1 cellular context compared by ENCODE assay signal in genomic region chr20:63657937-63658748, GRCh38.
TF ChIP-seq lines count a peak whose summit lies in the region.

A gene with protein sequence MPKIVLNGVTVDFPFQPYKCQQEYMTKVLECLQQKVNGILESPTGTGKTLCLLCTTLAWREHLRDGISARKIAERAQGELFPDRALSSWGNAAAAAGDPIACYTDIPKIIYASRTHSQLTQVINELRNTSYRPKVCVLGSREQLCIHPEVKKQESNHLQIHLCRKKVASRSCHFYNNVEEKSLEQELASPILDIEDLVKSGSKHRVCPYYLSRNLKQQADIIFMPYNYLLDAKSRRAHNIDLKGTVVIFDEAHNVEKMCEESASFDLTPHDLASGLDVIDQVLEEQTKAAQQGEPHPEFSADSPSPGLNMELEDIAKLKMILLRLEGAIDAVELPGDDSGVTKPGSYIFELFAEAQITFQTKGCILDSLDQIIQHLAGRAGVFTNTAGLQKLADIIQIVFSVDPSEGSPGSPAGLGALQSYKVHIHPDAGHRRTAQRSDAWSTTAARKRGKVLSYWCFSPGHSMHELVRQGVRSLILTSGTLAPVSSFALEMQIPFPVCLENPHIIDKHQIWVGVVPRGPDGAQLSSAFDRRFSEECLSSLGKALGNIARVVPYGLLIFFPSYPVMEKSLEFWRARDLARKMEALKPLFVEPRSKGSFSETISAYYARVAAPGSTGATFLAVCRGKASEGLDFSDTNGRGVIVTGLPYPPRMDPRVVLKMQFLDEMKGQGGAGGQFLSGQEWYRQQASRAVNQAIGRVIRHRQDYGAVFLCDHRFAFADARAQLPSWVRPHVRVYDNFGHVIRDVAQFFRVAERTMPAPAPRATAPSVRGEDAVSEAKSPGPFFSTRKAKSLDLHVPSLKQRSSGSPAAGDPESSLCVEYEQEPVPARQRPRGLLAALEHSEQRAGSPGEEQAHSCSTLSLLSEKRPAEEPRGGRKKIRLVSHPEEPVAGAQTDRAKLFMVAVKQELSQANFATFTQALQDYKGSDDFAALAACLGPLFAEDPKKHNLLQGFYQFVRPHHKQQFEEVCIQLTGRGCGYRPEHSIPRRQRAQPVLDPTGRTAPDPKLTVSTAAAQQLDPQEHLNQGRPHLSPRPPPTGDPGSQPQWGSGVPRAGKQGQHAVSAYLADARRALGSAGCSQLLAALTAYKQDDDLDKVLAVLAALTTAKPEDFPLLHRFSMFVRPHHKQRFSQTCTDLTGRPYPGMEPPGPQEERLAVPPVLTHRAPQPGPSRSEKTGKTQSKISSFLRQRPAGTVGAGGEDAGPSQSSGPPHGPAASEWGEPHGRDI (N-terminal part only) (plus strand): TSS chr20:63658312. CDS start chr20:63659403, 1,091 bp downstream.

TF ChIP-seq in K562, 482 proteins besides CTCF, POLR2A, EP300 and RAD21 (continued from another document and continues in another):
- TF ChIP-seq NFYB (IDR thresholded peaks at IDR 0.05; ENCODE audit: extremely low read depth, insufficient read length) (no peak), ERF (CRISPR knock-in tag; IDR thresholded peaks at IDR 0.05) (no peak), ZKSCAN8 (CRISPR knock-in tag; IDR thresholded peaks at IDR 0.05) (no peak), CEBPG (CRISPR knock-in tag; IDR thresholded peaks at IDR 0.05) (no peak), CEBPG (tag; conservative IDR thresholded peaks at IDR 0.05 in 1 of 2, IDR thresholded peaks at IDR 0.05 in 1 of 2) (no peak), ZNF133 (CRISPR knock-in tag; IDR thresholded peaks at IDR 0.05) (no peak), ZBTB40 (IDR thresholded peaks at IDR 0.05) (peak; percentile 100), ZBTB40 (CRISPR knock-in tag; IDR thresholded peaks at IDR 0.05) (no peak), ZFP30 (CRISPR knock-in tag; IDR thresholded peaks at IDR 0.05; ENCODE audit: borderline replicate concordance) (no peak), HDAC6 (IDR thresholded peaks at IDR 0.05; ENCODE audit: low read depth, low read length) (no peak), SAP30 (IDR thresholded peaks at IDR 0.05; ENCODE audit: borderline replicate concordance, insufficient read depth, low read depth, low read length, poor library complexity, severe bottlenecking) (peak; percentile 92), CREM (IDR thresholded peaks at IDR 0.05; ENCODE audit: low read depth) (peak; percentile 82), MYBL2 (IDR thresholded peaks at IDR 0.05; ENCODE audit: low read depth) (no peak), MYBL2 (CRISPR knock-in tag; IDR thresholded peaks at IDR 0.05; ENCODE audit: borderline replicate concordance) (no peak), ARID2 (IDR thresholded peaks at IDR 0.05) (no peak), L3MBTL2 (IDR thresholded peaks at IDR 0.05) (peak; percentile 66; the same call in 1 of the 2 replicates), EZH2 (IDR thresholded peaks at IDR 0.05; ENCODE audit: borderline replicate concordance, low read depth, low read length) (no peak), TRIM28 (IDR thresholded peaks at IDR 0.05) (peak; percentile 63; the same call in 1 of the 2 replicates), SPI1 (IDR thresholded peaks at IDR 0.05; ENCODE audit: borderline replicate concordance, low read depth, low read length) (peak; percentile 25; the same call in 1 of the 2 replicates), ZNF354B (CRISPR knock-in tag; IDR thresholded peaks at IDR 0.05) (no peak), RB1 (IDR thresholded peaks at IDR 0.05; ENCODE audit: low read depth) (peak; percentile 97), GTF2F1 (IDR thresholded peaks at IDR 0.05; ENCODE audit: low read depth, low read length) (peak; percentile 79; the same call in 1 of the 2 replicates), PHB (CRISPR knock-in tag; IDR thresholded peaks at IDR 0.05) (peak; percentile 14; the same call in 1 of the 2 replicates), OTX1 (CRISPR knock-in tag; IDR thresholded peaks at IDR 0.05) (peak; percentile 44; the same call in 1 of the 2 replicates), RNF219 (CRISPR knock-in tag; IDR thresholded peaks at IDR 0.05) (no peak; the same call in 1 of the 2 replicates), RBM15 (IDR thresholded peaks at IDR 0.05; ENCODE audit: insufficient read depth, low read length) (no peak), FOXP1 (CRISPR knock-in tag; IDR thresholded peaks at IDR 0.05) (no peak), FIP1L1 (IDR thresholded peaks at IDR 0.05; ENCODE audit: low read depth, low read length, poor library complexity, severe bottlenecking) (no peak), TCF3 (CRISPR knock-in tag; IDR thresholded peaks at IDR 0.05) (peak; percentile 18; the same call in 1 of the 2 replicates), NKRF (IDR thresholded peaks at IDR 0.05; ENCODE audit: borderline replicate concordance) (peak; percentile 97), ZNF146 (CRISPR knock-in tag; IDR thresholded peaks at IDR 0.05; ENCODE audit: unreplicated experiment) (no peak), NR2C1 (IDR thresholded peaks at IDR 0.05) (peak; percentile 91), NR2C1 (tag; IDR thresholded peaks at IDR 0.05) (peak; percentile 95)
- TF ChIP-seq, protein P1, sequence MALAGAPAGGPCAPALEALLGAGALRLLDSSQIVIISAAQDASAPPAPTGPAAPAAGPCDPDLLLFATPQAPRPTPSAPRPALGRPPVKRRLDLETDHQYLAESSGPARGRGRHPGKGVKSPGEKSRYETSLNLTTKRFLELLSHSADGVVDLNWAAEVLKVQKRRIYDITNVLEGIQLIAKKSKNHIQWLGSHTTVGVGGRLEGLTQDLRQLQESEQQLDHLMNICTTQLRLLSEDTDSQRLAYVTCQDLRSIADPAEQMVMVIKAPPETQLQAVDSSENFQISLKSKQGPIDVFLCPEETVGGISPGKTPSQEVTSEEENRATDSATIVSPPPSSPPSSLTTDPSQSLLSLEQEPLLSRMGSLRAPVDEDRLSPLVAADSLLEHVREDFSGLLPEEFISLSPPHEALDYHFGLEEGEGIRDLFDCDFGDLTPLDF (CRISPR knock-in tag; IDR thresholded peaks at IDR 0.05), result peak; percentile 80; the same call in 1 of the 2 replicates
- TF ChIP-seq, protein P2, sequence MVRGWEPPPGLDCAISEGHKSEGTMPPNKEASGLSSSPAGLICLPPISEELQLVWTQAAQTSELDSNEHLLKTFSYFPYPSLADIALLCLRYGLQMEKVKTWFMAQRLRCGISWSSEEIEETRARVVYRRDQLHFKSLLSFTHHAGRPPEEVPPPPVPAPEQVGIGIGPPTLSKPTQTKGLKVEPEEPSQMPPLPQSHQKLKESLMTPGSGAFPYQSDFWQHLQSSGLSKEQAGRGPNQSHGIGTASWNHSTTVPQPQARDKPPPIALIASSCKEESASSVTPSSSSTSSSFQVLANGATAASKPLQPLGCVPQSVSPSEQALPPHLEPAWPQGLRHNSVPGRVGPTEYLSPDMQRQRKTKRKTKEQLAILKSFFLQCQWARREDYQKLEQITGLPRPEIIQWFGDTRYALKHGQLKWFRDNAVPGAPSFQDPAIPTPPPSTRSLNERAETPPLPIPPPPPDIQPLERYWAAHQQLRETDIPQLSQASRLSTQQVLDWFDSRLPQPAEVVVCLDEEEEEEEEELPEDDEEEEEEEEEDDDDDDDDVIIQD (CRISPR knock-in tag; IDR thresholded peaks at IDR 0.05), result no peak
- TF ChIP-seq, protein P3, sequence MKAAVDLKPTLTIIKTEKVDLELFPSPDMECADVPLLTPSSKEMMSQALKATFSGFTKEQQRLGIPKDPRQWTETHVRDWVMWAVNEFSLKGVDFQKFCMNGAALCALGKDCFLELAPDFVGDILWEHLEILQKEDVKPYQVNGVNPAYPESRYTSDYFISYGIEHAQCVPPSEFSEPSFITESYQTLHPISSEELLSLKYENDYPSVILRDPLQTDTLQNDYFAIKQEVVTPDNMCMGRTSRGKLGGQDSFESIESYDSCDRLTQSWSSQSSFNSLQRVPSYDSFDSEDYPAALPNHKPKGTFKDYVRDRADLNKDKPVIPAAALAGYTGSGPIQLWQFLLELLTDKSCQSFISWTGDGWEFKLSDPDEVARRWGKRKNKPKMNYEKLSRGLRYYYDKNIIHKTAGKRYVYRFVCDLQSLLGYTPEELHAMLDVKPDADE (conservative IDR thresholded peaks at IDR 0.05; ENCODE audit: control insufficient read depth, low read depth, low read length), result peak; percentile 99
